1 cellular context compared by ENCODE assay signal in genomic region chr1:109793486-109794318, GRCh38.
TF ChIP-seq lines count a peak whose summit lies in the region.

No MANE protein-coding gene starts in this region.

TF ChIP-seq in K562, 482 proteins besides CTCF, POLR2A, EP300 and RAD21 (continued from another document and continues in another):
- no peak for TF ChIP-seq SPI1 (IDR thresholded peaks at IDR 0.05; ENCODE audit: borderline replicate concordance, low read depth, low read length)
- no peak for TF ChIP-seq ETV6 (IDR thresholded peaks at IDR 0.05; ENCODE audit: borderline replicate concordance in 1 of 2, low read depth in 2 of 2, low read length in 1 of 2)
- TF ChIP-seq ETV6 (CRISPR knock-in tag; IDR thresholded peaks at IDR 0.05; ENCODE audit: borderline replicate concordance), result no peak
- no peak for TF ChIP-seq ELF4 (CRISPR knock-in tag; IDR thresholded peaks at IDR 0.05)
- TF ChIP-seq ZNF175 (CRISPR knock-in tag; IDR thresholded peaks at IDR 0.05; ENCODE audit: low read depth), result no peak; the same call in 1 of the 2 replicates
- TF ChIP-seq RBBP5 (IDR thresholded peaks at IDR 0.05; ENCODE audit: borderline replicate concordance, insufficient read depth, low read length, poor library complexity, severe bottlenecking), result no peak
- no peak for TF ChIP-seq ZNF780A (CRISPR knock-in tag; IDR thresholded peaks at IDR 0.05)
- TF ChIP-seq SRSF1 (IDR thresholded peaks at IDR 0.05; ENCODE audit: low read depth, low read length), result no peak
- no peak for TF ChIP-seq HNRNPUL1 (IDR thresholded peaks at IDR 0.05; ENCODE audit: low read length)
- TF ChIP-seq ZNF121 (CRISPR knock-in tag; conservative IDR thresholded peaks at IDR 0.05), result no peak
- no peak for TF ChIP-seq TGIF2 (CRISPR knock-in tag; IDR thresholded peaks at IDR 0.05)
- TF ChIP-seq THAP12 (CRISPR knock-in tag; IDR thresholded peaks at IDR 0.05), result no peak
- TF ChIP-seq MCM2 (IDR thresholded peaks at IDR 0.05; ENCODE audit: low read depth), result no peak
- peak; percentile 36; the same call in 1 of the 2 replicates for TF ChIP-seq ZNF134 (CRISPR knock-in tag; conservative IDR thresholded peaks at IDR 0.05)
- peak; percentile 88 for TF ChIP-seq NFIC (IDR thresholded peaks at IDR 0.05)
- TF ChIP-seq ESRRB (CRISPR knock-in tag; IDR thresholded peaks at IDR 0.05; ENCODE audit: borderline replicate concordance), result no peak
- TF ChIP-seq RB1 (IDR thresholded peaks at IDR 0.05; ENCODE audit: low read depth), result no peak
- TF ChIP-seq ZNF609 (CRISPR knock-in tag; IDR thresholded peaks at IDR 0.05; ENCODE audit: borderline replicate concordance), result no peak
- TF ChIP-seq ZNF76 (CRISPR knock-in tag; IDR thresholded peaks at IDR 0.05; ENCODE audit: borderline replicate concordance), result no peak
- TF ChIP-seq BRD9 (IDR thresholded peaks at IDR 0.05; ENCODE audit: low read depth, partially characterized antibody), result no peak
- TF ChIP-seq BDP1 (IDR thresholded peaks at IDR 0.05; ENCODE audit: insufficient read depth, insufficient read length), result no peak
- TF ChIP-seq GABPB1 (CRISPR knock-in tag; IDR thresholded peaks at IDR 0.05), result peak; percentile 70
- TF ChIP-seq CBX8 (IDR thresholded peaks at IDR 0.05; ENCODE audit: borderline replicate concordance, extremely low read depth, low read depth, low read length, poor library complexity, severe bottlenecking), result no peak
- no peak for TF ChIP-seq KLF16 (IDR thresholded peaks at IDR 0.05)
- no peak for TF ChIP-seq ZBTB17 (CRISPR knock-in tag; IDR thresholded peaks at IDR 0.05)
- no peak for TF ChIP-seq IFI16 (CRISPR knock-in tag; IDR thresholded peaks at IDR 0.05)
- TF ChIP-seq HES1 (IDR thresholded peaks at IDR 0.05; ENCODE audit: low read depth), result no peak
- TF ChIP-seq ZNF143 (CRISPR knock-in tag; IDR thresholded peaks at IDR 0.05), result no peak
- TF ChIP-seq ZBTB5 (IDR thresholded peaks at IDR 0.05), result no peak
- no peak for TF ChIP-seq ATF2 (CRISPR knock-in tag; IDR thresholded peaks at IDR 0.05)
- TF ChIP-seq RFX7 (CRISPR knock-in tag; IDR thresholded peaks at IDR 0.05), result no peak
- no peak for TF ChIP-seq ZNF263 (CRISPR knock-in tag; IDR thresholded peaks at IDR 0.05; ENCODE audit: borderline replicate concordance)
- TF ChIP-seq NR1H2 (CRISPR knock-in tag; IDR thresholded peaks at IDR 0.05), result no peak
- no peak for TF ChIP-seq MIER1 (IDR thresholded peaks at IDR 0.05; ENCODE audit: low read depth)
- no peak for TF ChIP-seq GTF2F1 (IDR thresholded peaks at IDR 0.05; ENCODE audit: low read depth, low read length)
- no peak for TF ChIP-seq ESRRA (IDR thresholded peaks at IDR 0.05; ENCODE audit: borderline replicate concordance, low read depth)
- no peak for TF ChIP-seq HDAC8 (tag; IDR thresholded peaks at IDR 0.05)
- no peak for TF ChIP-seq ZNF77 (CRISPR knock-in tag; IDR thresholded peaks at IDR 0.05)
- TF ChIP-seq FOXM1 (IDR thresholded peaks at IDR 0.05; ENCODE audit: low read depth), result no peak
- TF ChIP-seq FOXM1 (CRISPR knock-in tag; IDR thresholded peaks at IDR 0.05; ENCODE audit: low read depth), result no peak
- no peak for TF ChIP-seq TRIM24 (IDR thresholded peaks at IDR 0.05)
- no peak; a peak in 1 of 4 replicates for TF ChIP-seq MNT (conservative IDR thresholded peaks at IDR 0.05)
- no peak for TF ChIP-seq RNF219 (CRISPR knock-in tag; IDR thresholded peaks at IDR 0.05)
- TF ChIP-seq ILK (tag; IDR thresholded peaks at IDR 0.05; ENCODE audit: borderline replicate concordance, low read depth), result no peak
- TF ChIP-seq CGGBP1 (CRISPR knock-in tag; IDR thresholded peaks at IDR 0.05), result no peak
- TF ChIP-seq ZNF79 (CRISPR knock-in tag; IDR thresholded peaks at IDR 0.05; ENCODE audit: low read depth), result no peak
- TF ChIP-seq SFPQ (IDR thresholded peaks at IDR 0.05; ENCODE audit: low read depth, low read length), result no peak
- no peak for TF ChIP-seq ZNF133 (CRISPR knock-in tag; IDR thresholded peaks at IDR 0.05)
- no peak for TF ChIP-seq SIN3B (IDR thresholded peaks at IDR 0.05; ENCODE audit: low read depth)
- TF ChIP-seq SMARCA4 (IDR thresholded peaks at IDR 0.05), result no peak
